In the genomic region with DNA sequence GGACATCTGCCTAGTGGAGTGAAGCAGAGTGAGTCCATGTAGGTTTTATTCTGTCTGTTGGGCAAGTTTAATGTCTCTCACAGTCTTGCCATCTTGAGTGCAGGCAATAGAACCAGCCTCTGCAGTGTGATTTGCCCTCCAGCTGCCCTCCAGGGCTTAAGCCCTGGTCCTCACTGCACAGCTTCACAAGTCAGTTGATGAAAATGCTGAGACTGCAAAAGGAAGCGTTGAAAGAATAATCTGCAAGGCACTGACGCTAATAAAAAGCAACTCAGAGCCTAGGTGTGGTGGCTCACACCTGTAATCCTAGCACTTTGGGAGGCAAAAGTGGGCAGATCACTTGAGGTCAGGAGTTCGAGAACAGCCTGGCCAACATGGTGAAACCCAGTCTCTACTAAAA, we compare ENCODE assay signal across 34 cellular contexts. TPM values are rescaled to one million over a fixed set of nuclear protein-coding genes. Genes with fewer than 3 reads are reported as not detected.
"Had no signal": no experiment of that assay in that cellular context is flagged by ENCODE, and none has a peak within 500 bp of the region (broad histone marks: within the 10 kb centered on the region; RNA-seq: fewer than 3 reads in every experiment).

No MANE protein-coding gene starts in this region.

- H3K27ac ChIP-seq: colonic mucosa, epithelial cell of prostate, esophagus squamous epithelium, gastrocnemius medialis, heart right ventricle, left lung, lower lobe of right lung had no signal

- ATAC-seq: effector memory CD8-positive, alpha-beta T cell; esophagus mucosa; gastrocnemius medialis; heart right ventricle; left cardiac atrium; left lung; left ventricle myocardium superior; lower lobe of right lung; mucosa of descending colon had no signal

- H3K36me3 ChIP-seq: colonic mucosa, esophagus squamous epithelium, gastrocnemius medialis, heart right ventricle, left lung, lower lobe of right lung had no signal

- H3K4me1 ChIP-seq: colonic mucosa, esophagus squamous epithelium, gastrocnemius medialis, left lung, lower lobe of right lung had no signal

- H3K4me3 ChIP-seq: colonic mucosa, esophagus squamous epithelium, gastrocnemius medialis, heart right ventricle, left lung, lower lobe of right lung, mucosa of descending colon had no signal

- DNase-seq: colonic mucosa; cortex of kidney; effector CD8-positive, alpha-beta T cell; effector memory CD8-positive, alpha-beta T cell; endodermal cell; erythroblast; esophagus squamous epithelium; foreskin fibroblast; foreskin melanocyte; gastrocnemius medialis; glutamatergic neuron; head of caudate nucleus; heart right ventricle; hippocampal formation; left cardiac atrium; left lung; left ventricle myocardium superior; lower lobe of right lung; mesenchymal stem cell; mucosa of descending colon; naive B cell had no signal

- H3K27me3 ChIP-seq: colonic mucosa, gastrocnemius medialis had no signal

- FAIRE-seq: endometrium, islet of Langerhans, keratinocyte had no signal

- H3K9me3 ChIP-seq: colonic mucosa, esophagus squamous epithelium, gastrocnemius medialis, heart right ventricle, left lung, lower lobe of right lung, mucosa of descending colon had no signal

RNA-seq across cellular contexts. Expression of a gene that starts 54.1 kb away (rescaled TPM):
- total RNA-seq: dermis microvascular lymphatic vessel endothelial cell, endodermal cell, esophagus mucosa, esophagus squamous epithelium, gastrocnemius medialis, glomerular endothelial cell, heart right ventricle, kidney epithelial cell, left cardiac atrium, left lung, left ventricle myocardium superior, lower leg skin, lower lobe of right lung, lung microvascular endothelial cell, mesenteric fat pad, mesothelial cell of epicardium, myocyte had no signal
- polyA plus RNA-seq: heart right ventricle, keratinocyte had no signal
